In the genomic region with DNA sequence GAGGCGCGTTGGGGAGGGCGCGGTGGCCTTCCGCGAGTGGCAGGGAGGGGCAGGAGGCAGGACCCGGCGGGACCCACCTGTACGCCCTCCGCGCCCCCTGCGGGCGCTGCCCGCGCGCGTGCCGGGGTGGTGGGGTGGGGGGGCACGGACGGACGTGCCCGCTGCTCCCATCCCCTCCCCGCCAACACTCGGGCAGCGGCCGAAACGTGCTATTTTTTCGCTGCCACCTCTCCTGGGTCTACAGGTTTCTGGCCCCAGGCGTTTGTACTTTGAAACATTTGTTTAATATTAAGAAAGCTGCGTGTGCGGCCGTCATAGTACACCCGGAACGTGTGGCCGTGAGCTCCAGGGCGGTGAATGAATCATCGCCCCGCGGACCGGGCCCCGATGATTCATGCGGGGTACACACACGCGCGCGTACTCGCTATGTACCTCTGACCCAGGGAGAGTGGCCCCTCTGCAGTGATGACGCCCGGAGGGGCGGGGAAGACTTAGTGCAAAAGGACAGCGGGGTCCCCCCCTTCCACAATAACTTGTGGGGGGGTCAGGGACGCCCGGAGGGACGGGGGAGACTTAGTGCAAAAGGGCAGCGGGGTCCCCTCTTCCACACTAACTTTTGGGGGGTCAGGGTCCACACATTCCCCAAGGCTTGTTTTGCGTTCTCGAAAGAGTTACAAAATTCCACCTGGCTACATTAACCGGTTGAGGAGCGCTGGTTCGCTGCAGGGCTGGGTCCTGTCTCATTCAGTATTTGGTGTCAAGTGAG, we compare ENCODE assay signal across 7 cellular contexts. TPM values are rescaled to one million over a fixed set of nuclear protein-coding genes. Genes with fewer than 3 reads are reported as not detected.
A peak's percentile ranks its signal among the peaks of the same experiment; 100 is the strongest.
DNase-seq lines count a peak whose midpoint lies in the region; ATAC-seq and TF ChIP-seq lines count a peak whose summit lies in the region.

No MANE protein-coding gene starts in this region.

- H3K79me2 ChIP-seq in osteoblast (ENCODE audit: insufficient read depth, low read length): peaks cover 54% of the 10 kb centered on the region

- H3K4me3 ChIP-seq in osteoblast (ENCODE audit: insufficient read depth, low read length): peak overlapping the region; percentile 84
- H3K4me3 ChIP-seq in testis: peak overlapping the region; percentile 81 to 93

- H3K36me3 ChIP-seq in osteoblast (ENCODE audit: insufficient read depth, low read length): no peaks in the 10 kb centered on the region
- H3K36me3 ChIP-seq in testis (ENCODE audit: low read depth, missing control alignments): no peaks in the 10 kb centered on the region

- peaks cover 11% of the 10 kb centered on the region for H3K9me3 Mint-ChIP-seq in activated naive CD4-positive, alpha-beta T cell treated with anti-CD3 and anti-CD28 coated beads, Interleukin-2, amount 50 U/mL, for 24 hours

- H3K27ac ChIP-seq in osteoblast (ENCODE audit: low read depth, low read length): peak overlapping the region; percentile 79
- H3K27ac ChIP-seq in testis: peak overlapping the region; percentile 91

- ATAC-seq in GM18870 (IDR thresholded peaks at IDR 0.05; ENCODE audit: unreplicated experiment): peak; percentile 18
- peak; percentile 35 for ATAC-seq in HG03066 (IDR thresholded peaks at IDR 0.05; ENCODE audit: low read depth, unreplicated experiment)

- intact Hi-C loops in testis (cut with DNase I; ENCODE audit: low total_unique reads): no loop called here

- WGBS in testis, 2 donors: 3% methylated on average over 34 to 45 of the region's 60 CpGs

- H3K27me3 ChIP-seq in osteoblast (ENCODE audit: insufficient read depth, low read length): no peaks in the 10 kb centered on the region
- H3K27me3 ChIP-seq in testis: no peaks in the 10 kb centered on the region

- H3K36me3 Mint-ChIP-seq in activated naive CD4-positive, alpha-beta T cell treated with anti-CD3 and anti-CD28 coated beads, Interleukin-2, amount 50 U/mL, for 24 hours: peaks cover 8% of the 10 kb centered on the region

- H3K4me3 Mint-ChIP-seq in activated naive CD4-positive, alpha-beta T cell treated with anti-CD3 and anti-CD28 coated beads, Interleukin-2, amount 50 U/mL, for 24 hours: peak overlapping the region; percentile 90

- peak overlapping the region; percentile 74 for H3K4me2 ChIP-seq in osteoblast (ENCODE audit: insufficient read depth, low read length)

- peak; percentile 82 for DNase-seq in glomerular visceral epithelial cell (ENCODE audit: extremely low spot score)
- DNase-seq in osteoblast (ENCODE audit: insufficient read length, low spot score, missing footprints): peak; percentile 98
- peak; percentile 45 for DNase-seq in testis

- H3K4me1 Mint-ChIP-seq in activated naive CD4-positive, alpha-beta T cell treated with anti-CD3 and anti-CD28 coated beads, Interleukin-2, amount 50 U/mL, for 24 hours: peaks cover 57% of the 10 kb centered on the region

- peak overlapping the region; percentile 58 for H2AFZ ChIP-seq in osteoblast (ENCODE audit: low read length)

- no peaks in the 10 kb centered on the region for H3K27me3 Mint-ChIP-seq in activated naive CD4-positive, alpha-beta T cell treated with anti-CD3 and anti-CD28 coated beads, Interleukin-2, amount 50 U/mL, for 24 hours

- peak overlapping the region; percentile 96 for H3K27ac Mint-ChIP-seq in activated naive CD4-positive, alpha-beta T cell treated with anti-CD3 and anti-CD28 coated beads, Interleukin-2, amount 50 U/mL, for 24 hours

- 0 out of 2 replicates have a peak, but pooled peaks have one; percentile 4 for TF ChIP-seq POLR2A in Raji (IDR thresholded peaks at IDR 0.05; ENCODE audit: insufficient read depth, low read depth, low read length)
- no peak for TF ChIP-seq POLR2A in testis (IDR thresholded peaks at IDR 0.05)

- peaks cover 26% of the 10 kb centered on the region for H4K20me1 ChIP-seq in osteoblast (ENCODE audit: insufficient read depth, low read length)

- TF ChIP-seq CTCF in osteoblast (IDR thresholded peaks at IDR 0.05; ENCODE audit: extremely low read depth, low read depth, low read length) (no peak), testis (IDR thresholded peaks at IDR 0.05) (no peak)

- peaks cover 13% of the 10 kb centered on the region for H3K4me1 ChIP-seq in osteoblast (ENCODE audit: insufficient read depth, low read length)
- peaks cover 4% of the 10 kb centered on the region for H3K4me1 ChIP-seq in testis

- H3K9me3 ChIP-seq in osteoblast (ENCODE audit: low read depth, low read length) (no peaks in the 10 kb centered on the region), testis (no peaks in the 10 kb centered on the region)

RNA-seq across cellular contexts. Expression of gene PCGF5, which starts 56.6 kb away (rescaled TPM):
- total RNA-seq in osteoblast (84.9 and 99.2 TPM in 2 replicates), testis (10 to 100 TPM; 36.8 to 50.2 TPM)
- polyA plus RNA-seq in testis (ENCODE audit: insufficient read depth, low read depth, low replicate concordance): 68.9 TPM

Comparison
In these comparisons a context has a peak if more than half of its experiments do, and no peak if none do; other contexts are left out.
1. Peak in every context shown above with its lines: DNase-seq, ATAC-seq, H3K4me3 ChIP-seq and H3K27ac ChIP-seq.
2. DNase-seq: peak in every context shown above with its lines; median percentile 98 in osteoblast; 82 in glomerular visceral epithelial cell; 45 in testis.